In genomic region chr17:57866319-57866718, GRCh38 we compare ENCODE assay signal across 17 cellular contexts. TPM values are rescaled to one million over a fixed set of nuclear protein-coding genes. Genes with fewer than 3 reads are reported as not detected.
DNase-seq lines count a peak whose midpoint lies in the region; ATAC-seq and TF ChIP-seq lines count a peak whose summit lies in the region.
"Had no signal": no experiment of that assay in that cellular context is flagged by ENCODE, and none has a peak within 500 bp of the region (broad histone marks: within the 10 kb centered on the region; RNA-seq: fewer than 3 reads in every experiment).

No MANE protein-coding gene starts in this region.

- H3K9me3 Mint-ChIP-seq in activated CD4-positive, alpha-beta T cell treated with anti-CD3 and anti-CD28 coated beads, Interleukin-2, amount 10 ng/mL, durations not matched to agents 7 days and 5 days, result no peaks in the 10 kb centered on the region
- H3K9me3 Mint-ChIP-seq in glutamatergic neuron (ENCODE audit: unreplicated experiment) (peaks cover 11% of the 10 kb centered on the region), nephron progenitor cell (no peaks in the 10 kb centered on the region)

- TF ChIP-seq CTCF in RWPE2 (IDR thresholded peaks at IDR 0.05; ENCODE audit: poor library complexity, severe bottlenecking) (no peak), gastroesophageal sphincter (IDR thresholded peaks at IDR 0.05) (no peak), spleen (IDR thresholded peaks at IDR 0.05 in 8 of 11, conservative IDR thresholded peaks at IDR 0.05 in 3 of 11) (no peak), glutamatergic neuron (IDR thresholded peaks at IDR 0.05; ENCODE audit: partially characterized antibody, unreplicated experiment) (no peak), nephron progenitor cell (IDR thresholded peaks at IDR 0.05) (no peak)

- TF ChIP-seq POLR2A in gastroesophageal sphincter (IDR thresholded peaks at IDR 0.05) (no peak), spleen (IDR thresholded peaks at IDR 0.05) (no peak)

- H3K36me3 Mint-ChIP-seq in activated CD4-positive, alpha-beta T cell treated with anti-CD3 and anti-CD28 coated beads, Interleukin-2, amount 10 ng/mL, durations not matched to agents 7 days and 5 days (ENCODE audit: low read depth), result no peaks in the 10 kb centered on the region
- H3K36me3 Mint-ChIP-seq in glutamatergic neuron (ENCODE audit: unreplicated experiment) (peaks cover 3% of the 10 kb centered on the region), nephron progenitor cell (ENCODE audit: low read depth) (peaks cover 9% of the 10 kb centered on the region)

- H3K4me3 Mint-ChIP-seq in activated CD4-positive, alpha-beta T cell treated with anti-CD3 and anti-CD28 coated beads, Interleukin-2, amount 10 ng/mL, durations not matched to agents 7 days and 5 days, result no peak overlapping the region
- no peak overlapping the region for H3K4me3 Mint-ChIP-seq in glutamatergic neuron (ENCODE audit: unreplicated experiment)
- no peak overlapping the region for H3K4me3 Mint-ChIP-seq in nephron progenitor cell

- peaks cover 23% of the 10 kb centered on the region for H3K36me3 ChIP-seq in RWPE2 (ENCODE audit: low read depth)
- H3K36me3 ChIP-seq in gastroesophageal sphincter, result peaks cover 0 to 56% of the 10 kb centered on the region in 2 donors
- H3K36me3 ChIP-seq in spleen, result peaks cover 0 to 32% (median 0%) of the 10 kb centered on the region in 6 donors

- H3K9me3 ChIP-seq in RWPE2 (ENCODE audit: severe bottlenecking), result no peaks in the 10 kb centered on the region
- no peaks in the 10 kb centered on the region for H3K9me3 ChIP-seq in gastroesophageal sphincter
- no peaks in the 10 kb centered on the region for H3K9me3 ChIP-seq in spleen

- H3K4me1 ChIP-seq in RWPE2 (ENCODE audit: insufficient read depth, poor library complexity, severe bottlenecking), result peaks cover 31% of the 10 kb centered on the region
- peaks cover 3 to 80% (median 45%) of the 10 kb centered on the region in 3 donors for H3K4me1 ChIP-seq in gastroesophageal sphincter
- H3K4me1 ChIP-seq in spleen, result peaks cover 14 to 47% (median 32%) of the 10 kb centered on the region in 6 donors

- no peak for TF ChIP-seq EP300 in gastroesophageal sphincter (IDR thresholded peaks at IDR 0.05)

- POLR2A ChIA-PET in activated CD4-positive, alpha-beta T cell treated with anti-CD3 and anti-CD28 coated beads, Interleukin-2, amount 10 ng/mL, durations not matched to agents 7 days and 5 days (lab: Charles Lee), result no interaction called here

- H3K4me1 Mint-ChIP-seq in activated CD4-positive, alpha-beta T cell treated with anti-CD3 and anti-CD28 coated beads, Interleukin-2, amount 10 ng/mL, durations not matched to agents 7 days and 5 days, result peaks cover 24% of the 10 kb centered on the region
- peaks cover 30% of the 10 kb centered on the region for H3K4me1 Mint-ChIP-seq in glutamatergic neuron (ENCODE audit: low read depth, unreplicated experiment)
- H3K4me1 Mint-ChIP-seq in nephron progenitor cell, result peaks cover 70% of the 10 kb centered on the region

- H3K27ac Mint-ChIP-seq in activated CD4-positive, alpha-beta T cell treated with anti-CD3 and anti-CD28 coated beads, Interleukin-2, amount 10 ng/mL, durations not matched to agents 7 days and 5 days, result peak overlapping the region; percentile 28
- H3K27ac Mint-ChIP-seq in glutamatergic neuron (ENCODE audit: unreplicated experiment) (no peak overlapping the region), nephron progenitor cell (no peak overlapping the region)

- WGBS in gastroesophageal sphincter (ENCODE audit: low coverage in 1 of 2), 2 donors, result 62% methylated on average over 2 of the region's 10 CpGs; no CpG with 5 or more reads in 1 of the 2 donors
- 88 to 96% (median 92%) methylated on average over 9 to 10 of the region's 10 CpGs for WGBS in spleen, 5 donors

- H3K4me3 ChIP-seq in RWPE2 (ENCODE audit: severe bottlenecking) (no peak overlapping the region), gastroesophageal sphincter (no peak overlapping the region), spleen (no peak overlapping the region)
- H3K4me3 ChIP-seq: MG63 had no signal

- no peak for ATAC-seq in RWPE2 (ENCODE audit: low read depth)
- ATAC-seq in gastroesophageal sphincter, result no peak
- ATAC-seq: PC-3 had no signal

- intact Hi-C loops in spleen (cut with DNase I; ENCODE audit: low total_unique reads), result no loop called here

- no peaks in the 10 kb centered on the region for H3K27me3 ChIP-seq in RWPE2 (ENCODE audit: insufficient read depth, poor library complexity, severe bottlenecking)
- H3K27me3 ChIP-seq in gastroesophageal sphincter, result no peaks in the 10 kb centered on the region
- peaks cover 0 to 18% (median 8%) of the 10 kb centered on the region in 7 donors for H3K27me3 ChIP-seq in spleen (replicated peaks in 1 of 7)
- H3K27me3 ChIP-seq: MG63 had no signal

- CTCF ChIA-PET in activated CD4-positive, alpha-beta T cell treated with anti-CD3 and anti-CD28 coated beads, Interleukin-2, amount 10 ng/mL, durations not matched to agents 7 days and 5 days (lab: Charles Lee), result interaction anchor here (1.1 to 2.0 kb wide), 3 partner anchors 12 to 89 kb away, joined by 3 to 6 read pairs (median 5); no protein-coding TSS in a partner anchor

- no peak for DNase-seq in activated CD4-positive, alpha-beta T cell treated with anti-CD3 and anti-CD28 coated beads, Interleukin-2, amount 10 ng/mL, durations not matched to agents 7 days and 5 days
- DNase-seq in activated CD4-positive, alpha-beta T cell treated with anti-CD3 and anti-CD28 coated beads for 48 hours, result no peak
- DNase-seq in RWPE2 (ENCODE audit: low spot score) (no peak), spleen (peak; percentile 63), glutamatergic neuron (no peak), nephron progenitor cell (no peak), mucosa of gallbladder (ENCODE audit: low spot score) (no peak)
- DNase-seq: C1 segment of cervical spinal cord, GOT3, MG63, NCI-H1092, NCI-H510A treated with DMSO at 0.1 percent for 48 hours, NCI-H82, PC-3, SHP77 had no signal

- H3K27me3 Mint-ChIP-seq in activated CD4-positive, alpha-beta T cell treated with anti-CD3 and anti-CD28 coated beads, Interleukin-2, amount 10 ng/mL, durations not matched to agents 7 days and 5 days, result peaks cover 21% of the 10 kb centered on the region
- H3K27me3 Mint-ChIP-seq in glutamatergic neuron (ENCODE audit: unreplicated experiment), result peaks cover 8% of the 10 kb centered on the region
- peaks cover 14% of the 10 kb centered on the region for H3K27me3 Mint-ChIP-seq in nephron progenitor cell (ENCODE audit: low read depth, poor library complexity)

- H3K27ac ChIP-seq in RWPE2 (ENCODE audit: poor library complexity, severe bottlenecking) (peak overlapping the region; percentile 91), gastroesophageal sphincter (peak overlapping the region in 3 of 4 donors; percentile 93 to 99 (median 94)), spleen (no peak overlapping the region)
- H3K27ac ChIP-seq: 22Rv1 had no signal

RNA-seq across cellular contexts. Expression of gene MRPS23, which starts 16.5 kb away (rescaled TPM):
- 10 to 100 TPM; 27.1 to 38.4 TPM for total RNA-seq in activated CD4-positive, alpha-beta T cell treated with anti-CD3 and anti-CD28 coated beads, Interleukin-2, amount 10 ng/mL, durations not matched to agents 7 days and 5 days
- total RNA-seq in gastroesophageal sphincter (10 to 100 TPM; 23.0 to 24.8 (median 24.5) TPM), spleen (10 to 100 TPM in 6 of 7 donors, 1 to 10 TPM in 1; 7.3 to 26.4 (median 22.4) TPM), glutamatergic neuron (ENCODE audit: unreplicated experiment) (50.0 TPM), mucosa of gallbladder (32.5 TPM)
- 10 to 100 TPM; 13.9 to 29.2 (median 28.6) TPM for polyA plus RNA-seq in spleen

Comparison
In these comparisons a context has a peak if more than half of its experiments do, and no peak if none do; other contexts are left out.
1. H3K27ac ChIP-seq: peak in RWPE2 (single experiment) and gastroesophageal sphincter (3 of 4); none in spleen (0 of 8).